29 cellular contexts compared by ENCODE assay signal in the genomic region with DNA sequence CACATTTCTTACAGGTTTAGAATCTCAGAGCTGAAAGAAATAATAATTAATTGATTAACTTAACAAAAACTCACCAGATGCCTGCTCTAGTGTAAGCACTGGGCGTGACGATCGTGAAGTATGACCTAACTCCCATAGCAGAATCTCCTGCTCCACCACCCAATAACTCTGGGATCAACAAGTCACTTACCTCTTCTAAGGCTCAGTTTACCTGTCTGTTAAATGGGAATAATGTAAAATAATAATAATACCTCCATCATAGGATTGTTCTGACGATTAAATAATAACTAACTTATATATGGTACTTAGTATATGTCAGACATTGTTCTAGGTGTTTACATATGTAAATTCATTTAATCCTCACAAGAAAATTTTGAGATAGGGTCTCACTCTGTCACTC. TPM values are rescaled to one million over a fixed set of nuclear protein-coding genes. Genes with fewer than 3 reads are reported as not detected.
"Had no signal": no experiment of that assay in that cellular context is flagged by ENCODE, and none has a peak within 500 bp of the region (broad histone marks: within the 10 kb centered on the region; RNA-seq: fewer than 3 reads in every experiment).

No MANE protein-coding gene starts in this region.

- H3K27me3 Mint-ChIP-seq: activated T-cell treated with anti-CD3 and anti-CD28 coated beads, Interleukin-2, amount 50 U/mL, for 24 hours; naive thymus-derived CD8-positive, alpha-beta T cell had no signal

- H3K36me3 Mint-ChIP-seq: neural progenitor cell had no signal

- H3K36me3 ChIP-seq: heart left ventricle, lower lobe of right lung, neural progenitor cell, transverse colon, WERI-Rb-1 had no signal

- H3K27me3 ChIP-seq: heart left ventricle, neural progenitor cell, spleen, testis, transverse colon had no signal

- H3K4me2 ChIP-seq: neural progenitor cell had no signal

- DNase-seq: activated CD4-positive, alpha-beta T cell treated with anti-CD3 and anti-CD28 coated beads for 48 hours; activated CD4-positive, alpha-beta T cell treated with anti-CD3 and anti-CD28 coated beads, Interleukin-2, amount 50 U/mL, for 48 hours; activated CD8-positive, alpha-beta memory T cell treated with anti-CD3 and anti-CD28 coated beads, Interleukin-2, amount 50 U/mL, for 48 hours; activated gamma-delta T cell treated with Interleukin-2 at 50 U/mL for 16 hours; activated naive CD4-positive, alpha-beta T cell treated with anti-CD3 and anti-CD28 coated beads, Interleukin-2, amount 50 U/mL, for 16 hours; activated T-cell treated with anti-CD3 and anti-CD28 coated beads, Interleukin-2, amount 50 U/mL, for 24 hours; amniotic stem cell; central memory CD4-positive, alpha-beta T cell; immature natural killer cell; lower lobe of right lung; mesenchymal stem cell; naive thymus-derived CD8-positive, alpha-beta T cell; occipital lobe; psoas muscle; spleen; stimulated activated CD4-positive, alpha-beta T cell treated with anti-CD3 and anti-CD28 coated beads, Interleukin-2, amount 100 ng/mL, for 48 hours; stimulated activated naive CD8-positive, alpha-beta T cell treated with anti-CD3 and anti-CD28 coated beads, Interleukin-15, Interleukin-2, amounts not matched to agents 100 U/mL and 50 U/mL, for 24 hours; T-helper 1 cell; testis; transverse colon; WERI-Rb-1 had no signal

- H3K4me1 ChIP-seq: parathyroid adenoma, testis, transverse colon had no signal

- H2AFZ ChIP-seq: neural progenitor cell, parathyroid adenoma had no signal

- H3K9me3 Mint-ChIP-seq: activated T-cell treated with anti-CD3 and anti-CD28 coated beads, Interleukin-2, amount 50 U/mL, for 24 hours; immature natural killer cell; naive thymus-derived CD8-positive, alpha-beta T cell; neural progenitor cell had no signal

- H3K4me3 Mint-ChIP-seq: activated T-cell treated with anti-CD3 and anti-CD28 coated beads, Interleukin-2, amount 50 U/mL, for 24 hours; immature natural killer cell; naive thymus-derived CD8-positive, alpha-beta T cell; neural progenitor cell had no signal

- H3K9me3 ChIP-seq: heart left ventricle, lower lobe of right lung, psoas muscle, spleen, testis, transverse colon had no signal

- H3K27ac ChIP-seq: heart left ventricle, lower lobe of right lung, neural progenitor cell, parathyroid adenoma, spleen, testis, transverse colon had no signal

- H3K4me3 ChIP-seq: heart left ventricle, lower lobe of right lung, neural progenitor cell, psoas muscle, spleen, testis, transverse colon had no signal

- H3K79me2 ChIP-seq: parathyroid adenoma had no signal

- H3K9ac ChIP-seq: neural progenitor cell, parathyroid adenoma had no signal

- ATAC-seq: activated CD4-positive, CD25-positive, alpha-beta regulatory T cell treated with anti-CD3 and anti-CD28 coated beads, Interleukin-2, amount 50 U/mL, for 24 hours; esophagus mucosa; left lobe of liver; lower lobe of right lung; naive thymus-derived CD8-positive, alpha-beta T cell; psoas muscle; stimulated activated naive CD8-positive, alpha-beta T cell treated with anti-CD3 and anti-CD28 coated beads, Interleukin-15, Interleukin-2, amounts not matched to agents 100 U/mL and 50 U/mL, for 24 hours had no signal

RNA-seq across cellular contexts. Expression of a gene that starts 40.5 kb away (rescaled TPM):
- total RNA-seq: endothelial cell of umbilical vein, kidney epithelial cell, occipital lobe had no signal
- polyA plus RNA-seq: endothelial cell of umbilical vein had no signal
